In genomic region chrX:147811803-147812202, GRCh38 we compare ENCODE assay signal across 34 cellular contexts.
"Had no signal": no experiment of that assay in that cellular context is flagged by ENCODE, and none has a peak within 500 bp of the region (broad histone marks: within the 10 kb centered on the region; RNA-seq: fewer than 3 reads in every experiment).

No MANE protein-coding gene starts in this region.

- DNase-seq: Karpas-422, Kasumi-1, MG63, MM.1S, MV-4-11, NCI-H1048, NCI-H1092, NCI-H1092 treated with DMSO at 0.1 percent for 48 hours, NCI-H1105, NCI-H1105 treated with DMSO at 0.1 percent for 48 hours, NCI-H1417, NCI-H1417 treated with DMSO at 0.1 percent for 48 hours, NCI-H1436, NCI-H1436 treated with DMSO at 0.1 percent for 48 hours, NCI-H146, NCI-H1694, NCI-H1694 treated with DMSO at 0.1 percent for 48 hours, NCI-H187, NCI-H187 treated with DMSO at 0.1 percent for 48 hours, NCI-H1930, NCI-H2029, NCI-H2029 treated with DMSO at 0.1 percent for 48 hours, NCI-H2081, NCI-H2081 treated with DMSO at 0.1 percent for 48 hours, NCI-H2107, NCI-H2171, NCI-H2171 treated with DMSO at 0.1 percent for 48 hours, NCI-H2227 treated with DMSO at 0.1 percent for 48 hours, NCI-H226, NCI-H345, NCI-H446, NCI-H446 treated with DMSO at 0.1 percent for 48 hours, NCI-H510A, NCI-H510A treated with DMSO at 0.1 percent for 48 hours had no signal

- H3K9me3 ChIP-seq: MG63 had no signal

- H3K36me3 ChIP-seq: MG63 had no signal

- H3K27me3 ChIP-seq: MG63 had no signal

- H3K4me3 ChIP-seq: MG63 had no signal
